Comparison of ENCODE assay signal across 8 cellular contexts in the genomic region with DNA sequence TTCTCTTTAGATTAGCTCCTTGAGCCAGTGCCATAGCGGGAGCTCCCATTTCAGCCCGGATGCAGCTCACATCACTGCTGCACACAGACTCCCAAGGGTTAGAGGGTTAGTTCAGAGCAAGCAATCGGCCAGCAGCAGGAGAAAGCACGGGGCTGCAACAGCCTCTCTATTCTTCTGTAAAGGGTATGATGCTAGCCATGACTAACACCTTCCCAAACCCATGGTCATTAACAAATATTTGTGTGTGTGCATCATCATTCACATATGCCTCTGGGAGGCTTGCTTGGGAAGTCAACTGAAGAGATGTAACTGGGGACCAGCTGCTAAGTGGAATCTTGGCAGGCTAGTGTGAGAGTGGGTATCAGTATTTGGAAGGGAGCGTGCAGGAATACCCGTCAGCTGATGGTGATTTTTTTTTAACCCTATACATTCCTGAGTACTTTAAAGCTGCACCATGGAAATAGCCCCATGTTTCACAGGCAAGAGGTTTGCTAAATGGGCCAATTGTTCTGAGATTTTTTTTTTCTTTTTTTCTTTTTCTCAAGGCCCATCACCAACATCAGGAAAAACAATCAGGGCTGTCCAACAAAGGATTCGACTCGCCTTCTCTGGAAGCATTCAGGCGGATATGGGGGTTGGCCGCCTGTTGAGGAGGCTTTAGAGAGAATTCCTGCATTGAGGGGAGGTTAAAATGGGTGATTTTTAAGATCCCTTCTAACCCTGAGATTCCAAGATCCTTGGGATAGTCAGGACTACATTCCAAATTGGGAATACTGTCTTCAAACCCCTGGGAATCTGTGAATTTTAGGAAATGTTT.
DNase-seq lines count a peak whose midpoint lies in the region; ATAC-seq lines count a peak whose summit lies in the region.

No MANE protein-coding gene starts in this region.

- no peaks in the 10 kb centered on the region for H3K27me3 ChIP-seq in subcutaneous abdominal adipose tissue (ENCODE audit: control insufficient read depth in 5 of 5, insufficient read depth in 4 of 5, low read length in 5 of 5)

- ATAC-seq in HG03520 (IDR thresholded peaks at IDR 0.05; ENCODE audit: unreplicated experiment): no peak

- H3K4me3 ChIP-seq in subcutaneous abdominal adipose tissue (ENCODE audit: low read depth in 1 of 5, low read length in 5 of 5): peak overlapping the region in 2 of 5 donors; percentile 17 to 56

- peak; percentile 97 for DNase-seq in HS-27A (ENCODE audit: low read depth)
- peak in 47 of 61 donors; percentile 1 to 79 (median 24) for DNase-seq in caudate nucleus (lab: John Stamatoyannopoulos, UW)
- peak; percentile 52 for DNase-seq in iPS-NIHi7 (ENCODE audit: extremely low spot score)
- no peak for DNase-seq in NCI-H2107 treated with DMSO at 0.1 percent for 48 hours (lab: John Stamatoyannopoulos, UW; ENCODE audit: unreplicated experiment)
- no peak for DNase-seq in stimulated activated naive CD4-positive, alpha-beta T cell treated with Interleukin-2 at 50 U/mL for 16 hours (lab: John Stamatoyannopoulos, UW)
- no peak for DNase-seq in SKM-1 (lab: John Stamatoyannopoulos, UW; ENCODE audit: unreplicated experiment)

- H3K27ac ChIP-seq in caudate nucleus (ENCODE audit: low read depth, low read length) (peak overlapping the region; percentile 42), subcutaneous abdominal adipose tissue (ENCODE audit: low read depth, low read length) (peak overlapping the region; percentile 3)

- H3K36me3 ChIP-seq in subcutaneous abdominal adipose tissue (ENCODE audit: control insufficient read depth in 5 of 5, insufficient read depth in 5 of 5, low read length in 5 of 5): no peaks in the 10 kb centered on the region

- H3K9ac ChIP-seq in subcutaneous abdominal adipose tissue (ENCODE audit: low read length in 5 of 5): peak overlapping the region in 1 of 5 donors; percentile 45

- H3K4me1 ChIP-seq in subcutaneous abdominal adipose tissue (ENCODE audit: control insufficient read depth in 5 of 5, insufficient read depth in 5 of 5, low read length in 5 of 5): peaks cover 0 to 9% (median 0%) of the 10 kb centered on the region in 5 donors

- no peaks in the 10 kb centered on the region for H3K9me3 ChIP-seq in subcutaneous abdominal adipose tissue (ENCODE audit: control insufficient read depth in 5 of 5, low read length in 5 of 5)

Comparison
In these comparisons a context has a peak if more than half of its experiments do, and no peak if none do; other contexts are left out.
1. DNase-seq: peak in HS-27A (single experiment), caudate nucleus (47 of 61) and iPS-NIHi7 (single experiment); none in NCI-H2107 treated with DMSO at 0.1 percent for 48 hours (single experiment), stimulated activated naive CD4-positive, alpha-beta T cell treated with Interleukin-2 at 50 U/mL for 16 hours (single experiment) and SKM-1 (single experiment).